Comparison of ENCODE assay signal across 9 cellular contexts in genomic region chr3:184005981-184006507, GRCh38. TPM values are rescaled to one million over a fixed set of nuclear protein-coding genes. Genes with fewer than 3 reads are reported as not detected.
DNase-seq lines count a peak whose midpoint lies in the region; ATAC-seq and TF ChIP-seq lines count a peak whose summit lies in the region.
"Had no signal": no experiment of that assay in that cellular context is flagged by ENCODE, and none has a peak within 500 bp of the region (broad histone marks: within the 10 kb centered on the region; RNA-seq: fewer than 3 reads in every experiment).

No MANE protein-coding gene starts in this region.

- H3K4me3 Mint-ChIP-seq in activated CD4-positive, alpha-beta T cell treated with anti-CD3 and anti-CD28 coated beads, Interleukin-2, amount 10 ng/mL, durations not matched to agents 24 days and 14 days, result no peak overlapping the region
- no peak overlapping the region for H3K4me3 Mint-ChIP-seq in WTC11

- H3K9me3 ChIP-seq in cardiac muscle cell (ENCODE audit: low read depth), result no peaks in the 10 kb centered on the region

- H3K4me1 Mint-ChIP-seq in activated CD4-positive, alpha-beta T cell treated with anti-CD3 and anti-CD28 coated beads, Interleukin-2, amount 10 ng/mL, durations not matched to agents 24 days and 14 days, result peaks cover 10% of the 10 kb centered on the region
- H3K4me1 Mint-ChIP-seq in WTC11, result peaks cover 10% of the 10 kb centered on the region

- no peaks in the 10 kb centered on the region for H3K9me3 Mint-ChIP-seq in activated CD4-positive, alpha-beta T cell treated with anti-CD3 and anti-CD28 coated beads, Interleukin-2, amount 10 ng/mL, durations not matched to agents 24 days and 14 days
- H3K9me3 Mint-ChIP-seq in WTC11, result no peaks in the 10 kb centered on the region

- H3K27me3 Mint-ChIP-seq in activated CD4-positive, alpha-beta T cell treated with anti-CD3 and anti-CD28 coated beads, Interleukin-2, amount 10 ng/mL, durations not matched to agents 24 days and 14 days, result no peaks in the 10 kb centered on the region
- no peaks in the 10 kb centered on the region for H3K27me3 Mint-ChIP-seq in WTC11 (ENCODE audit: low read depth)

- peak overlapping the region; percentile 44 for H3K27ac ChIP-seq in cardiac muscle cell

- no peak overlapping the region for H3K27ac Mint-ChIP-seq in activated CD4-positive, alpha-beta T cell treated with anti-CD3 and anti-CD28 coated beads, Interleukin-2, amount 10 ng/mL, durations not matched to agents 24 days and 14 days
- H3K27ac Mint-ChIP-seq in WTC11, result peak overlapping the region; percentile 79

- CTCF ChIA-PET in WTC11 (lab: Charles Lee), result interaction anchor here (0.6 to 2.0 kb wide), 5 partner anchors 12 to 121 kb away, joined by 3 to 6 read pairs (median 4); partner anchors contain the start of genes ABCC5 and PARL

- no peak overlapping the region for H3K4me3 ChIP-seq in cardiac muscle cell
- H3K4me3 ChIP-seq in retinal pigment epithelial cell (ENCODE audit: low read length), result peak overlapping the region; percentile 0

- POLR2A ChIA-PET in WTC11 (lab: Charles Lee), result no interaction called here

- TF ChIP-seq CTCF in WTC11 (IDR thresholded peaks at IDR 0.05) (no peak), cardiac muscle cell (IDR thresholded peaks at IDR 0.05; ENCODE audit: low read depth, low read length) (no peak), retinal pigment epithelial cell (conservative IDR thresholded peaks at IDR 0.05; ENCODE audit: low read depth, low read length) (no peak)

- peaks cover 13% of the 10 kb centered on the region for H3K4me1 ChIP-seq in cardiac muscle cell (ENCODE audit: low read depth)

- peaks cover 4% of the 10 kb centered on the region for H3K36me3 Mint-ChIP-seq in activated CD4-positive, alpha-beta T cell treated with anti-CD3 and anti-CD28 coated beads, Interleukin-2, amount 10 ng/mL, durations not matched to agents 24 days and 14 days (ENCODE audit: low read depth)
- H3K36me3 Mint-ChIP-seq in WTC11, result peaks cover 11% of the 10 kb centered on the region

- intact Hi-C loops in activated CD4-positive, alpha-beta T cell treated with anti-CD3 and anti-CD28 coated beads, Interleukin-2, amount 10 ng/mL, durations not matched to agents 24 days and 14 days (cut with micrococcal nuclease), result no loop called here

- ATAC-seq in HG02623 (IDR thresholded peaks at IDR 0.05; ENCODE audit: unreplicated experiment), result peak; percentile 89
- peak; percentile 90 for ATAC-seq in WTC11

- no peaks in the 10 kb centered on the region for H3K27me3 ChIP-seq in cardiac muscle cell

- peak; percentile 44 for DNase-seq in activated CD4-positive, alpha-beta T cell treated with anti-CD3 and anti-CD28 coated beads for 48 hours
- no peak for DNase-seq in activated CD4-positive, alpha-beta T cell treated with anti-CD3 and anti-CD28 coated beads, Interleukin-2, amount 10 ng/mL, durations not matched to agents 24 days and 14 days
- DNase-seq in NCI-H187 (lab: John Stamatoyannopoulos, UW), result peak; percentile 79 to 89
- DNase-seq in WTC11 (ENCODE audit: low spot score), result peak; percentile 25
- DNase-seq in cardiac muscle cell (ENCODE audit: low read depth in 1 of 2, low spot score in 1 of 2), result peak; percentile 34 to 52
- DNase-seq in retinal pigment epithelial cell (ENCODE audit: low read depth), result peak; percentile 87
- no peak for DNase-seq in NK-92 treated with Interleukin-12 subunit alpha and Interleukin-12 subunit beta, amount 100 ng/mL, for 24 hours (lab: John Stamatoyannopoulos, UW)

- H3K36me3 ChIP-seq in cardiac muscle cell, result peaks cover 9% of the 10 kb centered on the region

TF ChIP-seq in WTC11, 78 proteins besides CTCF, POLR2A, EP300 and RAD21:
- TF ChIP-seq GABPB1 (CRISPR knock-in tag; IDR thresholded peaks at IDR 0.05) (no peak), ZNF532 (CRISPR knock-in tag; IDR thresholded peaks at IDR 0.05; ENCODE audit: borderline replicate concordance) (no peak), TEAD1 (CRISPR knock-in tag; IDR thresholded peaks at IDR 0.05) (no peak), ZNF512 (CRISPR knock-in tag; IDR thresholded peaks at IDR 0.05; ENCODE audit: borderline replicate concordance) (no peak), SOX15 (CRISPR knock-in tag; IDR thresholded peaks at IDR 0.05) (no peak), CREB1 (CRISPR knock-in tag; IDR thresholded peaks at IDR 0.05) (no peak), FOXP1 (CRISPR knock-in tag; IDR thresholded peaks at IDR 0.05; ENCODE audit: borderline replicate concordance) (no peak), NR2C2 (CRISPR knock-in tag; IDR thresholded peaks at IDR 0.05) (no peak)
- TF ChIP-seq, protein P1, sequence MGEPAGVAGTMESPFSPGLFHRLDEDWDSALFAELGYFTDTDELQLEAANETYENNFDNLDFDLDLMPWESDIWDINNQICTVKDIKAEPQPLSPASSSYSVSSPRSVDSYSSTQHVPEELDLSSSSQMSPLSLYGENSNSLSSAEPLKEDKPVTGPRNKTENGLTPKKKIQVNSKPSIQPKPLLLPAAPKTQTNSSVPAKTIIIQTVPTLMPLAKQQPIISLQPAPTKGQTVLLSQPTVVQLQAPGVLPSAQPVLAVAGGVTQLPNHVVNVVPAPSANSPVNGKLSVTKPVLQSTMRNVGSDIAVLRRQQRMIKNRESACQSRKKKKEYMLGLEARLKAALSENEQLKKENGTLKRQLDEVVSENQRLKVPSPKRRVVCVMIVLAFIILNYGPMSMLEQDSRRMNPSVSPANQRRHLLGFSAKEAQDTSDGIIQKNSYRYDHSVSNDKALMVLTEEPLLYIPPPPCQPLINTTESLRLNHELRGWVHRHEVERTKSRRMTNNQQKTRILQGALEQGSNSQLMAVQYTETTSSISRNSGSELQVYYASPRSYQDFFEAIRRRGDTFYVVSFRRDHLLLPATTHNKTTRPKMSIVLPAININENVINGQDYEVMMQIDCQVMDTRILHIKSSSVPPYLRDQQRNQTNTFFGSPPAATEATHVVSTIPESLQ (CRISPR knock-in tag; IDR thresholded peaks at IDR 0.05), result no peak
TF ChIP-seq in WTC11: peak in this region for 0.

RNA-seq across cellular contexts. Expression of gene ABCC5, which starts 11.6 kb away (rescaled TPM):
- total RNA-seq in activated CD4-positive, alpha-beta T cell treated with anti-CD3 and anti-CD28 coated beads, Interleukin-2, amount 10 ng/mL, durations not matched to agents 24 days and 14 days, result 19.7 and 22.1 TPM in 2 replicates
- total RNA-seq in WTC11 (2021), result 29.1 to 35.2 TPM (median 31.1 TPM) in 3 replicates
- total RNA-seq in cardiac muscle cell, result 56.2 and 68.8 TPM in 2 replicates
- 92.0 and 97.2 TPM in 2 replicates for polyA plus RNA-seq in cardiac muscle cell

RNA-seq across cellular contexts. Expression of gene HTR3D, which starts 25.5 kb away (rescaled TPM):
- not detected in 2 replicates for total RNA-seq in activated CD4-positive, alpha-beta T cell treated with anti-CD3 and anti-CD28 coated beads, Interleukin-2, amount 10 ng/mL, durations not matched to agents 24 days and 14 days
- total RNA-seq in WTC11 (2021), result not detected in 3 replicates
- not detected in 2 replicates for total RNA-seq in cardiac muscle cell
- polyA plus RNA-seq in cardiac muscle cell, result not detected in 2 replicates
- polyA plus RNA-seq: BJ had no signal

RNA-seq across cellular contexts. Expression of gene HTR3C, which starts 46.8 kb away (rescaled TPM):
- total RNA-seq in activated CD4-positive, alpha-beta T cell treated with anti-CD3 and anti-CD28 coated beads, Interleukin-2, amount 10 ng/mL, durations not matched to agents 24 days and 14 days, result not detected in 2 replicates
- total RNA-seq in WTC11 (2021) (not detected in 3 replicates), cardiac muscle cell (not detected in 2 replicates)
- 0.16 TPM in 1 of 2 replicates, not detected in the other for polyA plus RNA-seq in cardiac muscle cell
- polyA plus RNA-seq: BJ had no signal

Comparison
In these comparisons a context has a peak if more than half of its experiments do, and no peak if none do; other contexts are left out.
1. DNase-seq: peak in activated CD4-positive, alpha-beta T cell treated with anti-CD3 and anti-CD28 coated beads for 48 hours (single experiment), NCI-H187 (2 of 2), WTC11 (single experiment), cardiac muscle cell (2 of 2) and retinal pigment epithelial cell (single experiment); none in activated CD4-positive, alpha-beta T cell treated with anti-CD3 and anti-CD28 coated beads, Interleukin-2, amount 10 ng/mL, durations not matched to agents 24 days and 14 days (single experiment) and NK-92 treated with Interleukin-12 subunit alpha and Interleukin-12 subunit beta, amount 100 ng/mL, for 24 hours (single experiment).